Comparison of ENCODE assay signal across 8 cellular contexts in genomic region chr13:111216166-111216960, GRCh38.
A peak's percentile ranks its signal among the peaks of the same experiment; 100 is the strongest.
DNase-seq lines count a peak whose midpoint lies in the region; ATAC-seq, FAIRE-seq and TF ChIP-seq lines count a peak whose summit lies in the region.

No MANE protein-coding gene starts in this region.

- ATAC-seq in GM21723 (IDR thresholded peaks at IDR 0.05; ENCODE audit: unreplicated experiment) (peak; percentile 62), Panc1 (peak; percentile 82), GM12878 (peak; percentile 91), GM18519 (IDR thresholded peaks at IDR 0.05; ENCODE audit: low FRiP score, unreplicated experiment) (no peak)
- peak; percentile 80 to 82 for ATAC-seq in stimulated activated naive B cell treated with anti-CD40 and anti-IgM and Interleukin-4, amounts not matched to agents 10 μg/mL and 1 μg/mL and 100 μg/mL, for 72 hours (replicated peaks)

- RAD21 ChIA-PET in GM12878 (lab: Charles Lee; ENCODE audit: unreplicated experiment), result interaction anchor here (0.6 to 5.6 kb wide), 8 partner anchors 10 to 151 kb away, joined by 3 to 43 read pairs (median 3); no protein-coding TSS in a partner anchor

- POLR2A ChIA-PET in Panc1 (lab: Charles Lee) (no interaction called here), GM12878 (lab: Charles Lee) (interaction anchor here (1.1 kb wide), 1 partner anchor 35 kb away, joined by 3 read pairs; no protein-coding TSS in a partner anchor)

- peak overlapping the region; percentile 11 for H3K27ac Mint-ChIP-seq in stimulated activated naive B cell treated with anti-CD40 and anti-IgM and Interleukin-4, amounts not matched to agents 10 μg/mL and 1 μg/mL and 100 μg/mL, for 72 hours

- H3K27me3 ChIP-seq in Panc1 (ENCODE audit: control insufficient read depth, insufficient read depth, low read length) (no peaks in the 10 kb centered on the region), GM12878 (replicated peaks in 1 of 2; ENCODE audit: control insufficient read depth in 2 of 2, insufficient read depth in 2 of 2, low read length in 1 of 2) (no peaks in the 10 kb centered on the region), layer of hippocampus (ENCODE audit: control insufficient read depth, insufficient read depth, low read length) (no peaks in the 10 kb centered on the region)

- SMC1A ChIA-PET in GM12878 (lab: Charles Lee; ENCODE audit: uncharacterized antibody, unreplicated experiment), result interaction anchor here (0.7 to 5.1 kb wide), 14 partner anchors 8 to 272 kb away, joined by 3 to 45 read pairs (median 3); no protein-coding TSS in a partner anchor

- H3K4me1 Mint-ChIP-seq in stimulated activated naive B cell treated with anti-CD40 and anti-IgM and Interleukin-4, amounts not matched to agents 10 μg/mL and 1 μg/mL and 100 μg/mL, for 72 hours, result peaks cover 30 to 67% of the 10 kb centered on the region in 2 donors

- CTCF ChIA-PET in Panc1 (lab: Charles Lee) (interaction anchor here (0.5 to 0.7 kb wide), 2 partner anchors 8 to 288 kb away, joined by 4 to 5 read pairs; no protein-coding TSS in a partner anchor), GM12878 (lab: Yijun Ruan, JAX) (interaction anchor here (0.5 to 8.5 kb wide), 19 partner anchors 9 to 272 kb away, joined by 3 to 99 read pairs (median 4); no protein-coding TSS in a partner anchor)

- peaks cover 54% of the 10 kb centered on the region for H3K79me2 ChIP-seq in GM12878 (ENCODE audit: control insufficient read depth, insufficient read depth, low read length)

- no peak for FAIRE-seq in GM12878 (lab: Jason Lieb, UNC)

- H3K4me2 ChIP-seq in GM12878 (ENCODE audit: control insufficient read depth, insufficient read depth), result no peak overlapping the region

- no peak overlapping the region for H3K27ac ChIP-seq in Panc1 (ENCODE audit: low read length)
- H3K27ac ChIP-seq in GM12878 (ENCODE audit: control insufficient read depth, insufficient read depth), result no peak overlapping the region
- H3K27ac ChIP-seq in layer of hippocampus (ENCODE audit: low read depth, low read length), result peak overlapping the region; percentile 32

- H3K4me3 ChIP-seq in Panc1 (ENCODE audit: low read depth in 2 of 2, low read length in 2 of 2), result no peak overlapping the region
- no peak overlapping the region for H3K4me3 ChIP-seq in GM12878

- H3K36me3 Mint-ChIP-seq in stimulated activated naive B cell treated with anti-CD40 and anti-IgM and Interleukin-4, amounts not matched to agents 10 μg/mL and 1 μg/mL and 100 μg/mL, for 72 hours, result peaks cover 19 to 40% of the 10 kb centered on the region in 2 donors

- peak; percentile 21 for DNase-seq in Caki2 (ENCODE audit: low read depth)
- no peak for DNase-seq in Panc1 (ENCODE audit: low read depth, low spot score)
- DNase-seq in GM12878 (ENCODE audit: low read depth, low spot score), result no peak
- DNase-seq in stimulated activated naive B cell treated with anti-CD40 and anti-IgM and Interleukin-4, amounts not matched to agents 10 μg/mL and 1 μg/mL and 100 μg/mL, for 72 hours, result peak; percentile 21
- no peak for DNase-seq in globus pallidus (ENCODE audit: low spot score)

- H3K36me3 ChIP-seq in Panc1 (ENCODE audit: control insufficient read depth, insufficient read depth, low read length), result no peaks in the 10 kb centered on the region
- peaks cover 9 to 17% of the 10 kb centered on the region in 2 experiments for H3K36me3 ChIP-seq in GM12878 (ENCODE audit: control insufficient read depth in 2 of 2, insufficient read depth in 2 of 2, low read length in 1 of 2)

- H3K9ac ChIP-seq in GM12878 (ENCODE audit: control insufficient read depth, insufficient read depth, low read length), result no peak overlapping the region

- no peak overlapping the region for H2AFZ ChIP-seq in GM12878 (ENCODE audit: control insufficient read depth, low read depth, low read length)

- TF ChIP-seq CTCF in Panc1 (IDR thresholded peaks at IDR 0.05), result peak; percentile 37
- peak; percentile 52 to 55 (median 53); a peak in 5 of 6 replicates for TF ChIP-seq CTCF in GM12878 (IDR thresholded peaks at IDR 0.05 in 2 of 3, conservative IDR thresholded peaks at IDR 0.05 in 1 of 3; ENCODE audit: control insufficient read depth in 2 of 3, extremely low read depth in 1 of 3, insufficient read depth in 1 of 3, low read depth in 3 of 3, low read length in 3 of 3)

- peaks cover 9% of the 10 kb centered on the region for H4K20me1 ChIP-seq in GM12878 (ENCODE audit: control insufficient read depth, insufficient read depth)

- in situ Hi-C loops in Caki2 (cut with HindIII; ENCODE audit: low pct_unique_long_range_greater_than_20kb, low sequenced_read_pairs), result no loop called here
- in situ Hi-C loops in Panc1 (cut with HindIII; ENCODE audit: low pct_unique_long_range_greater_than_20kb, low sequenced_read_pairs), result no loop called here
- in situ Hi-C loops in GM12878 (cut with MboI), result no loop called here

- no peaks in the 10 kb centered on the region for H3K27me3 Mint-ChIP-seq in stimulated activated naive B cell treated with anti-CD40 and anti-IgM and Interleukin-4, amounts not matched to agents 10 μg/mL and 1 μg/mL and 100 μg/mL, for 72 hours

- no peak for TF ChIP-seq POLR2A in GM12878 (IDR thresholded peaks at IDR 0.05; ENCODE audit: low read depth, low read length)

- intact Hi-C loops in Panc1 (cut with micrococcal nuclease; ENCODE audit: unreplicated experiment), result loop anchor here (10.0 kb wide), 1 partner anchor 302 kb away; the partner anchor contains the start of gene ANKRD10
- intact Hi-C loops in GM12878 (cut with micrococcal nuclease; ENCODE audit: unreplicated experiment), result no loop called here

- no peaks in the 10 kb centered on the region for H3K9me3 ChIP-seq in Panc1 (ENCODE audit: control insufficient read depth, insufficient read depth, low read depth, low read length)
- no peaks in the 10 kb centered on the region for H3K9me3 ChIP-seq in GM12878 (replicated peaks; ENCODE audit: control insufficient read depth, insufficient read depth, low read length)

- TF ChIP-seq EP300 in GM12878 (IDR thresholded peaks at IDR 0.05; ENCODE audit: borderline replicate concordance in 1 of 2, control insufficient read depth in 1 of 2, low read depth in 2 of 2, low read length in 2 of 2), result no peak

- peaks cover 4% of the 10 kb centered on the region; the same call in 1 of the 2 replicates for H3K4me1 ChIP-seq in Panc1 (ENCODE audit: control insufficient read depth, insufficient read depth, low read length)
- peaks cover 7% of the 10 kb centered on the region for H3K4me1 ChIP-seq in GM12878 (ENCODE audit: control insufficient read depth, insufficient read depth, low read length)

- peak; percentile 52; the same call in 1 of the 2 replicates for TF ChIP-seq RAD21 in GM12878 (IDR thresholded peaks at IDR 0.05; ENCODE audit: insufficient read depth, low read depth, low read length)

- H3K4me3 Mint-ChIP-seq in stimulated activated naive B cell treated with anti-CD40 and anti-IgM and Interleukin-4, amounts not matched to agents 10 μg/mL and 1 μg/mL and 100 μg/mL, for 72 hours, result no peak overlapping the region

- BruUV-seq in Panc1 (replicated peaks; lab: Mats Ljungman, UMichigan) (no TSS peak), GM12878 (replicated peaks; lab: Mats Ljungman, UMichigan) (no TSS peak)

- no peaks in the 10 kb centered on the region for H3K9me3 Mint-ChIP-seq in stimulated activated naive B cell treated with anti-CD40 and anti-IgM and Interleukin-4, amounts not matched to agents 10 μg/mL and 1 μg/mL and 100 μg/mL, for 72 hours

- WGBS in GM12878 (ENCODE audit: insufficient coverage, insufficient replicate concordance, low lambda C conversion rate, missing lambda C conversion rate), result 83% methylated on average over 13 of the region's 15 CpGs

TF ChIP-seq in GM12878, 131 proteins besides CTCF, POLR2A, EP300 and RAD21:
- TF ChIP-seq CREM (IDR thresholded peaks at IDR 0.05; ENCODE audit: low read depth) (peak; percentile 22; the same call in 1 of the 2 replicates), SMARCA5 (IDR thresholded peaks at IDR 0.05) (no peak), SMC3 (IDR thresholded peaks at IDR 0.05; ENCODE audit: borderline replicate concordance, low read length) (peak; percentile 71), KLF5 (IDR thresholded peaks at IDR 0.05; ENCODE audit: partially characterized antibody) (no peak), CREB1 (IDR thresholded peaks at IDR 0.05; ENCODE audit: low read depth) (no peak)

Comparison
In these comparisons a context has a peak if more than half of its experiments do, and no peak if none do; other contexts are left out.
1. DNase-seq: peak in Caki2 (single experiment) and stimulated activated naive B cell treated with anti-CD40 and anti-IgM and Interleukin-4, amounts not matched to agents 10 μg/mL and 1 μg/mL and 100 μg/mL, for 72 hours (single experiment); none in Panc1 (single experiment), GM12878 (single experiment) and globus pallidus (single experiment).